Comparison of ENCODE assay signal across 17 cellular contexts in genomic region chr12:7061596-7061995, GRCh38. TPM values are rescaled to one million over a fixed set of nuclear protein-coding genes. Genes with fewer than 3 reads are reported as not detected.
DNase-seq lines count a peak whose midpoint lies in the region; ATAC-seq, FAIRE-seq and TF ChIP-seq lines count a peak whose summit lies in the region.
"Had no signal": no experiment of that assay in that cellular context is flagged by ENCODE, and none has a peak within 500 bp of the region (broad histone marks: within the 10 kb centered on the region; RNA-seq: fewer than 3 reads in every experiment).

No MANE protein-coding gene starts in this region.

- H2AFZ ChIP-seq in ACC112 (ENCODE audit: low read length, unreplicated experiment) (no peak overlapping the region), HepG2 (ENCODE audit: low read length) (no peak overlapping the region)

- peaks cover 9% of the 10 kb centered on the region; the same call in 1 of the 2 replicates for H3K36me3 ChIP-seq in ACC112 (ENCODE audit: insufficient read depth, low read length)
- no peaks in the 10 kb centered on the region for H3K36me3 ChIP-seq in HepG2 (replicated peaks in 1 of 2; ENCODE audit: control insufficient read depth in 1 of 2, insufficient read depth in 2 of 2, low read length in 2 of 2)
- H3K36me3 ChIP-seq in skeletal muscle tissue (ENCODE audit: control insufficient read depth in 3 of 3, insufficient read depth in 3 of 3, low read length in 3 of 3): peaks cover 3 to 28% (median 21%) of the 10 kb centered on the region in 3 donors
- no peaks in the 10 kb centered on the region for H3K36me3 ChIP-seq in pancreas
- H3K36me3 ChIP-seq: cardiac muscle cell had no signal

- in situ Hi-C loops in HepG2 (cut with HindIII; ENCODE audit: extremely low pct_ligation_motif_present, low pct_unique_long_range_greater_than_20kb): loop anchor here (10.0 kb wide), 1 partner anchor 53 kb away; no protein-coding TSS in a partner anchor

- H3K4me1 ChIP-seq in ACC112 (ENCODE audit: control insufficient read depth, insufficient read depth, low read length, unreplicated experiment): peaks cover 26% of the 10 kb centered on the region
- peaks cover 57% of the 10 kb centered on the region for H3K4me1 ChIP-seq in HepG2 (ENCODE audit: insufficient read depth, low read length)
- peaks cover 19 to 37% (median 28%) of the 10 kb centered on the region in 3 donors for H3K4me1 ChIP-seq in skeletal muscle tissue (ENCODE audit: control insufficient read depth in 3 of 3, insufficient read depth in 3 of 3, low read length in 3 of 3)
- peaks cover 0 to 8% (median 0%) of the 10 kb centered on the region in 3 donors for H3K4me1 ChIP-seq in pancreas

- H3K9me3 ChIP-seq in HepG2 (ENCODE audit: low read length) (no peaks in the 10 kb centered on the region), skeletal muscle tissue (ENCODE audit: control insufficient read depth in 3 of 3, low read length in 3 of 3) (no peaks in the 10 kb centered on the region), pancreas (no peaks in the 10 kb centered on the region)

- intact Hi-C loops in HepG2 (cut with micrococcal nuclease; ENCODE audit: unreplicated experiment): loop anchor here (2.0 kb wide), 1 partner anchor 17 kb away; no protein-coding TSS in a partner anchor
- intact Hi-C loops in pancreas (cut with DNase I): loop anchor here in 1 of 3 donors (5.0 kb wide), 1 partner anchor 36 kb away; no protein-coding TSS in a partner anchor

- no TSS peak for BruUV-seq in HepG2 (replicated peaks; lab: Mats Ljungman, UMichigan)

- H3K27me3 ChIP-seq in ACC112 (ENCODE audit: insufficient read depth, low read length): no peaks in the 10 kb centered on the region
- no peaks in the 10 kb centered on the region for H3K27me3 ChIP-seq in HepG2 (ENCODE audit: control insufficient read depth in 1 of 2, insufficient read depth in 2 of 2, low read length in 2 of 2)
- H3K27me3 ChIP-seq in skeletal muscle tissue (ENCODE audit: control insufficient read depth in 3 of 3, insufficient read depth in 3 of 3, low read length in 3 of 3): no peaks in the 10 kb centered on the region
- H3K27me3 ChIP-seq in pancreas: no peaks in the 10 kb centered on the region
- H3K27me3 ChIP-seq: cardiac muscle cell had no signal

- no peak; the same call in 2 of the 3 replicates for ATAC-seq in HepG2
- no peak for ATAC-seq in pancreas
- ATAC-seq in stimulated activated naive CD8-positive, alpha-beta T cell treated with anti-CD3 and anti-CD28 coated beads, Interleukin-15, Interleukin-2, amounts not matched to agents 100 U/mL and 50 U/mL, for 24 hours: no peak
- ATAC-seq: natural killer cell treated with Interleukin-12 subunit alpha and Interleukin-12 subunit beta and Interleukin-15 and Interleukin-18, amount 100 ng/mL, for 72 hours had no signal

- no peak overlapping the region for H3K27ac ChIP-seq in ACC112 (ENCODE audit: low read depth, low read length)
- no peak overlapping the region for H3K27ac ChIP-seq in HepG2 (ENCODE audit: extremely low read length, insufficient read depth, low read length)
- peak overlapping the region; percentile 90 for H3K27ac ChIP-seq in skeletal muscle tissue (ENCODE audit: low read depth, low read length)
- H3K27ac ChIP-seq in pancreas: no peak overlapping the region
- H3K27ac ChIP-seq: cardiac muscle cell had no signal

- no peak for DNase-seq in choroid plexus epithelial cell (ENCODE audit: low read depth)
- DNase-seq in HepG2 (ENCODE audit: low spot score): peak; percentile 40
- DNase-seq in NCI-H2107 (lab: John Stamatoyannopoulos, UW): no peak
- DNase-seq in kidney tubule cell (ENCODE audit: low spot score): no peak
- no peak for DNase-seq in pancreas
- no peak for DNase-seq in stimulated activated naive CD8-positive, alpha-beta T cell treated with anti-CD3 and anti-CD28 coated beads, Interleukin-15, Interleukin-2, amounts not matched to agents 100 U/mL and 50 U/mL, for 24 hours
- DNase-seq: activated CD4-positive, alpha-beta T cell treated with anti-CD3 and anti-CD28 coated beads for 48 hours; activated T-cell treated with anti-CD3 and anti-CD28 coated beads for 4 hours; NCI-H1105; small intestine; stimulated activated naive CD4-positive, alpha-beta T cell had no signal

- H3K9ac ChIP-seq in HepG2 (ENCODE audit: insufficient read depth, low read depth, low read length): no peak overlapping the region
- H3K9ac ChIP-seq in skeletal muscle tissue (ENCODE audit: low read depth in 1 of 3, low read length in 3 of 3): peak overlapping the region; percentile 52 to 83 (median 71)

- TF ChIP-seq POLR2A in HepG2 (IDR thresholded peaks at IDR 0.05; ENCODE audit: insufficient read depth in 1 of 2, low read depth in 2 of 2, low read length in 2 of 2): no peak

- peaks cover 6% of the 10 kb centered on the region for H3K79me2 ChIP-seq in ACC112 (ENCODE audit: control insufficient read depth, insufficient read depth, low read length, unreplicated experiment)
- H3K79me2 ChIP-seq in HepG2 (ENCODE audit: insufficient read depth, low read length): no peaks in the 10 kb centered on the region

- TF ChIP-seq CTCF in choroid plexus epithelial cell (conservative IDR thresholded peaks at IDR 0.05; ENCODE audit: low read depth, low read length) (no peak), HepG2 (CRISPR knock-in tag; IDR thresholded peaks at IDR 0.05) (no peak), pancreas (IDR thresholded peaks at IDR 0.05) (no peak)

- POLR2A ChIA-PET in HepG2 (lab: Yijun Ruan, JAX): interaction anchor here (0.5 to 3.0 kb wide), 10 partner anchors 13 to 448 kb away, joined by 3 to 45 read pairs (median 4); partner anchors contain the start of genes C12orf57, C1RL, LPCAT3 and RNU7-1

- H3K4me3 ChIP-seq in ACC112 (ENCODE audit: low read depth, low read length) (peak overlapping the region; percentile 76), choroid plexus epithelial cell (ENCODE audit: low read depth, low read length) (peak overlapping the region; percentile 57), HepG2 (replicated peaks in 1 of 3; ENCODE audit: insufficient read depth in 1 of 3, low read depth in 2 of 3, low read length in 3 of 3) (0 out of 6 replicates have a peak overlapping the region, but pooled peaks of 1 of the 3 experiments have one; percentile 2), skeletal muscle tissue (ENCODE audit: low read length in 3 of 3) (peak overlapping the region; percentile 65 to 76 (median 74)), pancreas (peak overlapping the region in 1 of 4 donors; percentile 19)
- H3K4me3 ChIP-seq: cardiac muscle cell, K562 had no signal

- no peaks in the 10 kb centered on the region for H4K20me1 ChIP-seq in HepG2 (ENCODE audit: insufficient read depth, low read length)

- peak overlapping the region; percentile 71 for H3K4me2 ChIP-seq in HepG2 (ENCODE audit: low read depth, low read length)

- TF ChIP-seq EP300 in HepG2 (IDR thresholded peaks at IDR 0.05; ENCODE audit: low read depth in 2 of 2, low read length in 2 of 2): no peak
- no peak for TF ChIP-seq EP300 in HepG2 (CRISPR knock-in tag; IDR thresholded peaks at IDR 0.05; ENCODE audit: borderline replicate concordance)

- CTCF ChIA-PET in HepG2 (lab: Yijun Ruan, JAX; ENCODE audit: low intra/inter-chr PET ratio, low total read pairs): interaction anchor here (2.0 to 3.3 kb wide), 3 partner anchors 31 to 52 kb away, joined by 12 to 45 read pairs (median 16); partner anchors contain the start of genes C1R and C1RL

- no peak for TF ChIP-seq RAD21 in HepG2 (CRISPR knock-in tag; IDR thresholded peaks at IDR 0.05)

- 17% methylated on average over 7 of the region's 7 CpGs for WGBS in HepG2 (ENCODE audit: low lambda C conversion rate)
- WGBS in pancreas, 2 donors: 70 to 77% methylated on average over 7 of the region's 7 CpGs

- FAIRE-seq in HepG2 (lab: Jason Lieb, UNC) (peak; percentile 32), pancreas (lab: Jason Lieb, UNC) (no peak)
- FAIRE-seq: D721Med, K562, small intestine had no signal

RNA-seq across cellular contexts. Expression of gene C1S, which starts 1.1 kb away (rescaled TPM):
- total RNA-seq in HepG2 (2016; rRNA removed; fragmentation: Illumina TruSeq; extraction: Trizol): 8.2 and 18.2 TPM in 2 replicates
- total RNA-seq in HepG2 (2016; cell fraction: cytosol; rRNA removed; fragmentation: Illumina TruSeq; extraction: Trizol; ENCODE audit: low read depth): 2.7 and 2.8 TPM in 2 replicates
- total RNA-seq in HepG2 (2016; cell fraction: insoluble cytoplasmic fraction; rRNA removed; fragmentation: Illumina TruSeq; extraction: Trizol): 8.4 and 18.7 TPM in 2 replicates
- total RNA-seq in HepG2 (2016; cell fraction: membrane; rRNA removed; fragmentation: Illumina TruSeq; extraction: Trizol): 3.2 and 3.7 TPM in 2 replicates
- total RNA-seq in HepG2 (2016; cell fraction: nucleus; rRNA removed; fragmentation: Illumina TruSeq; extraction: Trizol): 17.9 and 19.4 TPM in 2 replicates
- 14.5 and 23.3 TPM in 2 replicates for polyA plus RNA-seq in HepG2 (2011; rRNA removed)
- 9.6 and 18.5 TPM in 2 replicates for polyA plus RNA-seq in HepG2 (2011; cell fraction: cytosol; rRNA removed)
- 14.4 and 22.0 TPM in 2 replicates for polyA plus RNA-seq in HepG2 (2011; cell fraction: nucleus; rRNA removed)
- 9.8 and 10.0 TPM in 2 replicates for polyA plus RNA-seq in HepG2 (2012)
- polyA plus RNA-seq in HepG2 (2016; cell fraction: cytosol; fragmentation: Illumina TruSeq; extraction: Trizol; ENCODE audit: low read depth): 0.91 and 1.0 TPM in 2 replicates
- 6.4 and 6.7 TPM in 2 replicates for polyA plus RNA-seq in HepG2 (2016; cell fraction: insoluble cytoplasmic fraction; fragmentation: Illumina TruSeq; extraction: Trizol; ENCODE audit: low read depth)
- 1.8 and 2.2 TPM in 2 replicates for polyA plus RNA-seq in HepG2 (2016; cell fraction: membrane; fragmentation: Illumina TruSeq; extraction: Trizol; ENCODE audit: low read depth)
- 26.0 and 30.9 TPM in 2 replicates for polyA plus RNA-seq in HepG2 (2016; cell fraction: nucleus; fragmentation: Illumina TruSeq; extraction: Trizol; ENCODE audit: insufficient read depth, low read depth)
- 3.8 and 12.0 TPM in 2 replicates for polyA minus RNA-seq in HepG2 (2011; rRNA and poly(A)+ RNA removed; ENCODE audit: low replicate concordance)
- polyA minus RNA-seq in HepG2 (2011; cell fraction: cytosol; rRNA and poly(A)+ RNA removed): 7.0 and 14.3 TPM in 2 replicates
- polyA minus RNA-seq in HepG2 (2011; cell fraction: nucleus; rRNA and poly(A)+ RNA removed): 14.0 and 26.4 TPM in 2 replicates
- 89.8 TPM for total RNA-seq in skeletal muscle tissue
- 100 to 1,000 TPM in 1 of 6 donors, 10 to 100 TPM in 5; 20.4 to 162 (median 58.8) TPM for total RNA-seq in pancreas
- 10 to 100 TPM; 36.5 to 47.2 TPM for polyA plus RNA-seq in pancreas

RNA-seq across cellular contexts. Expression of gene C1R, which starts 30.6 kb away (rescaled TPM):
- total RNA-seq in HepG2 (2016; rRNA removed; fragmentation: Illumina TruSeq; extraction: Trizol) (1.7 and 3.5 TPM in 2 replicates), skeletal muscle tissue (76.7 TPM), pancreas (100 to 1,000 TPM in 2 of 6 donors, 10 to 100 TPM in 4; 20.2 to 212 (median 66.8) TPM)
- total RNA-seq in HepG2 (2016; cell fraction: cytosol; rRNA removed; fragmentation: Illumina TruSeq; extraction: Trizol; ENCODE audit: low read depth): 0.44 and 0.61 TPM in 2 replicates
- total RNA-seq in HepG2 (2016; cell fraction: insoluble cytoplasmic fraction; rRNA removed; fragmentation: Illumina TruSeq; extraction: Trizol): 2.6 and 4.1 TPM in 2 replicates
- 0.93 and 1.4 TPM in 2 replicates for total RNA-seq in HepG2 (2016; cell fraction: membrane; rRNA removed; fragmentation: Illumina TruSeq; extraction: Trizol)
- total RNA-seq in HepG2 (2016; cell fraction: nucleus; rRNA removed; fragmentation: Illumina TruSeq; extraction: Trizol): 3.8 and 4.3 TPM in 2 replicates
- polyA plus RNA-seq in HepG2 (2011; rRNA removed) (6.5 and 11.2 TPM in 2 replicates), pancreas (10 to 100 TPM; 54.9 to 66.1 TPM)
- 6.2 and 6.5 TPM in 2 replicates for polyA plus RNA-seq in HepG2 (2011; cell fraction: cytosol; rRNA removed)
- polyA plus RNA-seq in HepG2 (2011; cell fraction: nucleus; rRNA removed): 6.1 and 8.4 TPM in 2 replicates
- polyA plus RNA-seq in HepG2 (2012): 1.2 and 1.9 TPM in 2 replicates
- polyA plus RNA-seq in HepG2 (2016; cell fraction: cytosol; fragmentation: Illumina TruSeq; extraction: Trizol; ENCODE audit: low read depth): 0.42 and 0.57 TPM in 2 replicates
- 1.6 and 2.2 TPM in 2 replicates for polyA plus RNA-seq in HepG2 (2016; cell fraction: insoluble cytoplasmic fraction; fragmentation: Illumina TruSeq; extraction: Trizol; ENCODE audit: low read depth)
- 1.2 and 1.3 TPM in 2 replicates for polyA plus RNA-seq in HepG2 (2016; cell fraction: membrane; fragmentation: Illumina TruSeq; extraction: Trizol; ENCODE audit: low read depth)
- polyA plus RNA-seq in HepG2 (2016; cell fraction: nucleus; fragmentation: Illumina TruSeq; extraction: Trizol; ENCODE audit: insufficient read depth, low read depth): 6.5 and 7.1 TPM in 2 replicates
- polyA minus RNA-seq in HepG2 (2011; rRNA and poly(A)+ RNA removed; ENCODE audit: low replicate concordance): 3.3 and 5.9 TPM in 2 replicates
- polyA minus RNA-seq in HepG2 (2011; cell fraction: cytosol; rRNA and poly(A)+ RNA removed): 0.70 and 1.3 TPM in 2 replicates
- 1.7 and 2.7 TPM in 2 replicates for polyA minus RNA-seq in HepG2 (2011; cell fraction: nucleus; rRNA and poly(A)+ RNA removed)

RNA-seq across cellular contexts. Expression of gene LPCAT3, which starts 43.3 kb away (rescaled TPM):
- total RNA-seq in HepG2 (2016; rRNA removed; fragmentation: Illumina TruSeq; extraction: Trizol): 22.1 and 44.5 TPM in 2 replicates
- 15.6 and 16.1 TPM in 2 replicates for total RNA-seq in HepG2 (2016; cell fraction: cytosol; rRNA removed; fragmentation: Illumina TruSeq; extraction: Trizol; ENCODE audit: low read depth)
- 19.8 and 46.9 TPM in 2 replicates for total RNA-seq in HepG2 (2016; cell fraction: insoluble cytoplasmic fraction; rRNA removed; fragmentation: Illumina TruSeq; extraction: Trizol)
- 25.0 and 25.2 TPM in 2 replicates for total RNA-seq in HepG2 (2016; cell fraction: membrane; rRNA removed; fragmentation: Illumina TruSeq; extraction: Trizol)
- 47.0 and 56.7 TPM in 2 replicates for total RNA-seq in HepG2 (2016; cell fraction: nucleus; rRNA removed; fragmentation: Illumina TruSeq; extraction: Trizol)
- polyA plus RNA-seq in HepG2 (2011; rRNA removed): 62.7 and 64.3 TPM in 2 replicates
- 50.0 and 61.5 TPM in 2 replicates for polyA plus RNA-seq in HepG2 (2011; cell fraction: cytosol; rRNA removed)
- 28.8 and 35.4 TPM in 2 replicates for polyA plus RNA-seq in HepG2 (2011; cell fraction: nucleus; rRNA removed)
- 34.6 and 45.3 TPM in 2 replicates for polyA plus RNA-seq in HepG2 (2012)
- 12.9 and 13.6 TPM in 2 replicates for polyA plus RNA-seq in HepG2 (2016; cell fraction: cytosol; fragmentation: Illumina TruSeq; extraction: Trizol; ENCODE audit: low read depth)
- 25.6 and 31.4 TPM in 2 replicates for polyA plus RNA-seq in HepG2 (2016; cell fraction: insoluble cytoplasmic fraction; fragmentation: Illumina TruSeq; extraction: Trizol; ENCODE audit: low read depth)
- polyA plus RNA-seq in HepG2 (2016; cell fraction: membrane; fragmentation: Illumina TruSeq; extraction: Trizol; ENCODE audit: low read depth): 26.7 TPM in 2 replicates
- polyA plus RNA-seq in HepG2 (2016; cell fraction: nucleus; fragmentation: Illumina TruSeq; extraction: Trizol; ENCODE audit: insufficient read depth, low read depth): 89.0 and 95.4 TPM in 2 replicates
- polyA minus RNA-seq in HepG2 (2011; rRNA and poly(A)+ RNA removed; ENCODE audit: low replicate concordance): 92.1 and 114 TPM in 2 replicates
- polyA minus RNA-seq in HepG2 (2011; cell fraction: cytosol; rRNA and poly(A)+ RNA removed): 27.7 TPM in 2 replicates
- 34.9 and 49.9 TPM in 2 replicates for polyA minus RNA-seq in HepG2 (2011; cell fraction: nucleus; rRNA and poly(A)+ RNA removed)
- 14.6 TPM for total RNA-seq in skeletal muscle tissue
- 10 to 100 TPM; 22.4 to 36.5 (median 32.4) TPM for total RNA-seq in pancreas
- 10 to 100 TPM; 23.0 to 32.6 TPM for polyA plus RNA-seq in pancreas

RNA-seq across cellular contexts. Expression of gene C1RL, which starts 47.4 kb away (rescaled TPM):
- total RNA-seq in HepG2 (2016; rRNA removed; fragmentation: Illumina TruSeq; extraction: Trizol) (14.2 and 28.9 TPM in 2 replicates), skeletal muscle tissue (10.4 TPM), pancreas (10 to 100 TPM; 36.8 to 57.7 (median 44.7) TPM)
- 4.9 and 5.6 TPM in 2 replicates for total RNA-seq in HepG2 (2016; cell fraction: cytosol; rRNA removed; fragmentation: Illumina TruSeq; extraction: Trizol; ENCODE audit: low read depth)
- 14.6 and 24.7 TPM in 2 replicates for total RNA-seq in HepG2 (2016; cell fraction: insoluble cytoplasmic fraction; rRNA removed; fragmentation: Illumina TruSeq; extraction: Trizol)
- total RNA-seq in HepG2 (2016; cell fraction: membrane; rRNA removed; fragmentation: Illumina TruSeq; extraction: Trizol): 9.1 and 10.3 TPM in 2 replicates
- 30.9 and 42.1 TPM in 2 replicates for total RNA-seq in HepG2 (2016; cell fraction: nucleus; rRNA removed; fragmentation: Illumina TruSeq; extraction: Trizol)
- polyA plus RNA-seq in HepG2 (2011; rRNA removed) (53.1 and 73.4 TPM in 2 replicates), pancreas (10 to 100 TPM; 36.5 to 60.5 TPM)
- polyA plus RNA-seq in HepG2 (2011; cell fraction: cytosol; rRNA removed): 32.8 and 36.0 TPM in 2 replicates
- polyA plus RNA-seq in HepG2 (2011; cell fraction: nucleus; rRNA removed): 60.3 and 87.6 TPM in 2 replicates
- polyA plus RNA-seq in HepG2 (2012): 22.3 and 28.7 TPM in 2 replicates
- polyA plus RNA-seq in HepG2 (2016; cell fraction: cytosol; fragmentation: Illumina TruSeq; extraction: Trizol; ENCODE audit: low read depth): 3.0 and 3.5 TPM in 2 replicates
- 14.0 and 14.1 TPM in 2 replicates for polyA plus RNA-seq in HepG2 (2016; cell fraction: insoluble cytoplasmic fraction; fragmentation: Illumina TruSeq; extraction: Trizol; ENCODE audit: low read depth)
- polyA plus RNA-seq in HepG2 (2016; cell fraction: membrane; fragmentation: Illumina TruSeq; extraction: Trizol; ENCODE audit: low read depth): 5.6 and 7.3 TPM in 2 replicates
- polyA plus RNA-seq in HepG2 (2016; cell fraction: nucleus; fragmentation: Illumina TruSeq; extraction: Trizol; ENCODE audit: insufficient read depth, low read depth): 51.4 and 56.2 TPM in 2 replicates
- polyA minus RNA-seq in HepG2 (2011; rRNA and poly(A)+ RNA removed; ENCODE audit: low replicate concordance): 41.3 and 114 TPM in 2 replicates
- polyA minus RNA-seq in HepG2 (2011; cell fraction: cytosol; rRNA and poly(A)+ RNA removed): 30.1 and 38.2 TPM in 2 replicates
- polyA minus RNA-seq in HepG2 (2011; cell fraction: nucleus; rRNA and poly(A)+ RNA removed): 34.5 and 39.2 TPM in 2 replicates
